1 cellular context compared by ENCODE assay signal in the genomic region with DNA sequence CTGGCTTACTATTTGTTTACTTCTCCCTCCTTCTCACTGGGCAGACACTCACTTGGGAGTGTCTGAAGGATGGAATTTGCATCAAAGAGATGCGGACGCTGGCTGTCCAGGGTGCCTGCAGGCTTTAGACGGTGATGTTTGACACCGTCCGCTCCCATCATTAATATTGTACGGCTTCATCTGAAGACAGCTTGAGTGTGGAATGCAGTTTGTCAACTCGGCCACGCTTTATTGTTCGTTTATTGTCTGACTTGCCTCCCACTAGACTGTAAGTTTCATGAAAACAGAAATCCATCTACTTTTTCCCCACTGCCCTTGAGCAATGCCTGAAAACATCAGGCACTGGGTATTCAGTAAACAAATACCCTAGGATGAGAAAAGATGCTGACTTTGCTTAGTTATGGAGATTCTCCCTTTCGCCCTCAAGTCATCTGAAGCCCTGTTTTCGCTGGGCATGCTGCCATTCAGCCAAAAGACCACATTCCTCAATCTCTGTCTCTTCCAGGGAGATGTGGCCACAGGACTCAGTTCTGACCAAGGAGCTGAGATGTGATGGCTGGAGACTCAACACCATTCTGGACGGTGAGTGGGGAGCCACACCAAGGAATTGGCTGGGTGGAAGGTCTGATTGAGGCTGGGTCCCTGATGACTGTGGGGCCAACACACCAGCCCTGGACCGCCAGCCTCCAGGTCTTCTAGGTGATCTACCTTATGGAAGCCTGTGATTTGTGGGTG.
A peak's percentile ranks its signal among the peaks of the same experiment; 100 is the strongest.
TF ChIP-seq lines count a peak whose summit lies in the region.

No MANE protein-coding gene starts in this region.

TF ChIP-seq in HepG2, 621 proteins besides CTCF, POLR2A, EP300 and RAD21 (continued from another document):
- TF ChIP-seq FUBP1 (CRISPR knock-in tag; IDR thresholded peaks at IDR 0.05; ENCODE audit: borderline replicate concordance) (no peak), ZNF780A (CRISPR knock-in tag; IDR thresholded peaks at IDR 0.05) (no peak), ZNF451 (CRISPR knock-in tag; IDR thresholded peaks at IDR 0.05) (no peak), ZNF292 (CRISPR knock-in tag; IDR thresholded peaks at IDR 0.05; ENCODE audit: borderline replicate concordance, low read depth) (no peak), DRAP1 (CRISPR knock-in tag; IDR thresholded peaks at IDR 0.05) (no peak), ZNF224 (CRISPR knock-in tag; IDR thresholded peaks at IDR 0.05) (no peak), ZNF432 (CRISPR knock-in tag; IDR thresholded peaks at IDR 0.05; ENCODE audit: borderline replicate concordance) (no peak), SRF (IDR thresholded peaks at IDR 0.05; ENCODE audit: low read depth, low read length) (no peak), ZNF20 (CRISPR knock-in tag; IDR thresholded peaks at IDR 0.05) (no peak), CBX2 (IDR thresholded peaks at IDR 0.05; ENCODE audit: low read depth, low read length) (no peak), CBX2 (CRISPR knock-in tag; IDR thresholded peaks at IDR 0.05; ENCODE audit: low read depth) (no peak), IRF2 (CRISPR knock-in tag; IDR thresholded peaks at IDR 0.05) (0 out of 2 replicates have a peak, but pooled peaks have one; percentile 33), RBAK (CRISPR knock-in tag; IDR thresholded peaks at IDR 0.05) (no peak), ATF5 (CRISPR knock-in tag; IDR thresholded peaks at IDR 0.05; ENCODE audit: low read depth) (no peak), NR2F1 (CRISPR knock-in tag; IDR thresholded peaks at IDR 0.05) (no peak), SATB2 (CRISPR knock-in tag; IDR thresholded peaks at IDR 0.05) (no peak), XRCC5 (optimal IDR thresholded peaks at IDR 0.05; ENCODE audit: low read length) (no peak), ZNF713 (CRISPR knock-in tag; IDR thresholded peaks at IDR 0.05) (no peak), GATA4 (IDR thresholded peaks at IDR 0.05; ENCODE audit: borderline replicate concordance, low read depth) (no peak), SAP130 (CRISPR knock-in tag; IDR thresholded peaks at IDR 0.05; ENCODE audit: low read depth) (no peak), ZNF670 (CRISPR knock-in tag; IDR thresholded peaks at IDR 0.05; ENCODE audit: borderline replicate concordance) (0 out of 2 replicates have a peak, but pooled peaks have one; percentile 47), ZBTB38 (CRISPR knock-in tag; IDR thresholded peaks at IDR 0.05) (peak; percentile 78), CBFB (CRISPR knock-in tag; IDR thresholded peaks at IDR 0.05) (no peak), KAT7 (CRISPR knock-in tag; IDR thresholded peaks at IDR 0.05; ENCODE audit: borderline replicate concordance) (no peak)
- TF ChIP-seq, protein P1, sequence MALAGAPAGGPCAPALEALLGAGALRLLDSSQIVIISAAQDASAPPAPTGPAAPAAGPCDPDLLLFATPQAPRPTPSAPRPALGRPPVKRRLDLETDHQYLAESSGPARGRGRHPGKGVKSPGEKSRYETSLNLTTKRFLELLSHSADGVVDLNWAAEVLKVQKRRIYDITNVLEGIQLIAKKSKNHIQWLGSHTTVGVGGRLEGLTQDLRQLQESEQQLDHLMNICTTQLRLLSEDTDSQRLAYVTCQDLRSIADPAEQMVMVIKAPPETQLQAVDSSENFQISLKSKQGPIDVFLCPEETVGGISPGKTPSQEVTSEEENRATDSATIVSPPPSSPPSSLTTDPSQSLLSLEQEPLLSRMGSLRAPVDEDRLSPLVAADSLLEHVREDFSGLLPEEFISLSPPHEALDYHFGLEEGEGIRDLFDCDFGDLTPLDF (CRISPR knock-in tag; IDR thresholded peaks at IDR 0.05), result no peak
- TF ChIP-seq, protein P2, sequence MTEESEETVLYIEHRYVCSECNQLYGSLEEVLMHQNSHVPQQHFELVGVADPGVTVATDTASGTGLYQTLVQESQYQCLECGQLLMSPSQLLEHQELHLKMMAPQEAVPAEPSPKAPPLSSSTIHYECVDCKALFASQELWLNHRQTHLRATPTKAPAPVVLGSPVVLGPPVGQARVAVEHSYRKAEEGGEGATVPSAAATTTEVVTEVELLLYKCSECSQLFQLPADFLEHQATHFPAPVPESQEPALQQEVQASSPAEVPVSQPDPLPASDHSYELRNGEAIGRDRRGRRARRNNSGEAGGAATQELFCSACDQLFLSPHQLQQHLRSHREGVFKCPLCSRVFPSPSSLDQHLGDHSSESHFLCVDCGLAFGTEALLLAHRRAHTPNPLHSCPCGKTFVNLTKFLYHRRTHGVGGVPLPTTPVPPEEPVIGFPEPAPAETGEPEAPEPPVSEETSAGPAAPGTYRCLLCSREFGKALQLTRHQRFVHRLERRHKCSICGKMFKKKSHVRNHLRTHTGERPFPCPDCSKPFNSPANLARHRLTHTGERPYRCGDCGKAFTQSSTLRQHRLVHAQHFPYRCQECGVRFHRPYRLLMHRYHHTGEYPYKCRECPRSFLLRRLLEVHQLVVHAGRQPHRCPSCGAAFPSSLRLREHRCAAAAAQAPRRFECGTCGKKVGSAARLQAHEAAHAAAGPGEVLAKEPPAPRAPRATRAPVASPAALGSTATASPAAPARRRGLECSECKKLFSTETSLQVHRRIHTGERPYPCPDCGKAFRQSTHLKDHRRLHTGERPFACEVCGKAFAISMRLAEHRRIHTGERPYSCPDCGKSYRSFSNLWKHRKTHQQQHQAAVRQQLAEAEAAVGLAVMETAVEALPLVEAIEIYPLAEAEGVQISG (CRISPR knock-in tag; IDR thresholded peaks at IDR 0.05), result no peak
- TF ChIP-seq, protein P3, sequence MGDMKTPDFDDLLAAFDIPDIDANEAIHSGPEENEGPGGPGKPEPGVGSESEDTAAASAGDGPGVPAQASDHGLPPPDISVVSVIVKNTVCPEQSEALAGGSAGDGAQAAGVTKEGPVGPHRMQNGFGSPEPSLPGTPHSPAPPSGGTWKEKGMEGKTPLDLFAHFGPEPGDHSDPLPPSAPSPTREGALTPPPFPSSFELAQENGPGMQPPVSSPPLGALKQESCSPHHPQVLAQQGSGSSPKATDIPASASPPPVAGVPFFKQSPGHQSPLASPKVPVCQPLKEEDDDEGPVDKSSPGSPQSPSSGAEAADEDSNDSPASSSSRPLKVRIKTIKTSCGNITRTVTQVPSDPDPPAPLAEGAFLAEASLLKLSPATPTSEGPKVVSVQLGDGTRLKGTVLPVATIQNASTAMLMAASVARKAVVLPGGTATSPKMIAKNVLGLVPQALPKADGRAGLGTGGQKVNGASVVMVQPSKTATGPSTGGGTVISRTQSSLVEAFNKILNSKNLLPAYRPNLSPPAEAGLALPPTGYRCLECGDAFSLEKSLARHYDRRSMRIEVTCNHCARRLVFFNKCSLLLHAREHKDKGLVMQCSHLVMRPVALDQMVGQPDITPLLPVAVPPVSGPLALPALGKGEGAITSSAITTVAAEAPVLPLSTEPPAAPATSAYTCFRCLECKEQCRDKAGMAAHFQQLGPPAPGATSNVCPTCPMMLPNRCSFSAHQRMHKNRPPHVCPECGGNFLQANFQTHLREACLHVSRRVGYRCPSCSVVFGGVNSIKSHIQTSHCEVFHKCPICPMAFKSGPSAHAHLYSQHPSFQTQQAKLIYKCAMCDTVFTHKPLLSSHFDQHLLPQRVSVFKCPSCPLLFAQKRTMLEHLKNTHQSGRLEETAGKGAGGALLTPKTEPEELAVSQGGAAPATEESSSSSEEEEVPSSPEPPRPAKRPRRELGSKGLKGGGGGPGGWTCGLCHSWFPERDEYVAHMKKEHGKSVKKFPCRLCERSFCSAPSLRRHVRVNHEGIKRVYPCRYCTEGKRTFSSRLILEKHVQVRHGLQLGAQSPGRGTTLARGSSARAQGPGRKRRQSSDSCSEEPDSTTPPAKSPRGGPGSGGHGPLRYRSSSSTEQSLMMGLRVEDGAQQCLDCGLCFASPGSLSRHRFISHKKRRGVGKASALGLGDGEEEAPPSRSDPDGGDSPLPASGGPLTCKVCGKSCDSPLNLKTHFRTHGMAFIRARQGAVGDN (CRISPR knock-in tag; IDR thresholded peaks at IDR 0.05), result peak; percentile 50
- TF ChIP-seq, protein P4, sequence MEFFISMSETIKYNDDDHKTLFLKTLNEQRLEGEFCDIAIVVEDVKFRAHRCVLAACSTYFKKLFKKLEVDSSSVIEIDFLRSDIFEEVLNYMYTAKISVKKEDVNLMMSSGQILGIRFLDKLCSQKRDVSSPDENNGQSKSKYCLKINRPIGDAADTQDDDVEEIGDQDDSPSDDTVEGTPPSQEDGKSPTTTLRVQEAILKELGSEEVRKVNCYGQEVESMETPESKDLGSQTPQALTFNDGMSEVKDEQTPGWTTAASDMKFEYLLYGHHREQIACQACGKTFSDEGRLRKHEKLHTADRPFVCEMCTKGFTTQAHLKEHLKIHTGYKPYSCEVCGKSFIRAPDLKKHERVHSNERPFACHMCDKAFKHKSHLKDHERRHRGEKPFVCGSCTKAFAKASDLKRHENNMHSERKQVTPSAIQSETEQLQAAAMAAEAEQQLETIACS (CRISPR knock-in tag; IDR thresholded peaks at IDR 0.05), result no peak
